In genomic region chr5:1059884-1060263, GRCh38 we compare ENCODE assay signal across 20 cellular contexts. TPM values are rescaled to one million over a fixed set of nuclear protein-coding genes. Genes with fewer than 3 reads are reported as not detected.
A peak's percentile ranks its signal among the peaks of the same experiment; 100 is the strongest.
DNase-seq lines count a peak whose midpoint lies in the region; ATAC-seq, FAIRE-seq and TF ChIP-seq lines count a peak whose summit lies in the region.
"Had no signal": no experiment of that assay in that cellular context is flagged by ENCODE, and none has a peak within 500 bp of the region (broad histone marks: within the 10 kb centered on the region; RNA-seq: fewer than 3 reads in every experiment).

No MANE protein-coding gene starts in this region.

- H3K9me3 Mint-ChIP-seq in glutamatergic neuron (ENCODE audit: unreplicated experiment) (peaks cover 6% of the 10 kb centered on the region), neural crest cell (no peaks in the 10 kb centered on the region)

- DNase-seq in Right ventricle myocardium inferior (ENCODE audit: missing footprints), result peak; percentile 39
- no peak for DNase-seq in left ventricle myocardium superior
- peak; percentile 62 for DNase-seq in 8988T
- DNase-seq in glutamatergic neuron, result peak; percentile 23
- DNase-seq in neural crest cell (ENCODE audit: low read depth, low spot score), result peak; percentile 30
- DNase-seq in NK-92 (lab: John Stamatoyannopoulos, UW; ENCODE audit: unreplicated experiment), result no peak
- no peak for DNase-seq in RCC 7860 (ENCODE audit: low spot score)
- DNase-seq: Karpas-422, NCI-H1092, NCI-H1417 treated with DMSO at 0.1 percent for 48 hours, NCI-H1694 treated with DMSO at 0.1 percent for 48 hours, NCI-H2081, NCI-H2227 treated with DMSO at 0.1 percent for 48 hours, NCI-H510A, NCI-H69, OCI-M1, Peyer's patch, SJCRH30 had no signal

- TF ChIP-seq CTCF in glutamatergic neuron (IDR thresholded peaks at IDR 0.05; ENCODE audit: partially characterized antibody, unreplicated experiment) (no peak), neural crest cell (conservative IDR thresholded peaks at IDR 0.05) (no peak)

- H3K27me3 Mint-ChIP-seq in glutamatergic neuron (ENCODE audit: unreplicated experiment) (peaks cover 15% of the 10 kb centered on the region), neural crest cell (ENCODE audit: low read depth) (no peaks in the 10 kb centered on the region)

- no peak overlapping the region for H3K4me3 Mint-ChIP-seq in glutamatergic neuron (ENCODE audit: unreplicated experiment)
- no peak overlapping the region for H3K4me3 Mint-ChIP-seq in neural crest cell

- ATAC-seq in Right ventricle myocardium inferior, result no peak
- no peak for ATAC-seq in left ventricle myocardium superior

- H3K36me3 Mint-ChIP-seq in glutamatergic neuron (ENCODE audit: unreplicated experiment) (no peaks in the 10 kb centered on the region), neural crest cell (ENCODE audit: low read depth) (peaks cover 1% of the 10 kb centered on the region)

- intact Hi-C loops in Right ventricle myocardium inferior (cut with DNase I), result no loop called here
- intact Hi-C loops in left ventricle myocardium superior (cut with micrococcal nuclease), result no loop called here

- peaks cover 4% of the 10 kb centered on the region for H3K4me1 Mint-ChIP-seq in glutamatergic neuron (ENCODE audit: low read depth, unreplicated experiment)
- H3K4me1 Mint-ChIP-seq in neural crest cell, result peaks cover 11% of the 10 kb centered on the region

- H3K27ac Mint-ChIP-seq in glutamatergic neuron (ENCODE audit: unreplicated experiment), result no peak overlapping the region
- H3K27ac Mint-ChIP-seq in neural crest cell (ENCODE audit: unreplicated experiment), result no peak overlapping the region

- no peak for FAIRE-seq in RCC 7860 (lab: Jason Lieb, UNC)
- FAIRE-seq: GM18507, H54 had no signal

RNA-seq across cellular contexts. Expression of gene NKD2, which starts 51.3 kb away (rescaled TPM):
- 4.4 TPM for total RNA-seq in Right ventricle myocardium inferior
- 3.4 TPM for total RNA-seq in left ventricle myocardium superior
- total RNA-seq in glutamatergic neuron (ENCODE audit: unreplicated experiment), result 41.7 TPM
- total RNA-seq in neural crest cell, result 15.6 and 20.6 TPM in 2 replicates
- total RNA-seq: SJCRH30 had no signal

RNA-seq across cellular contexts. Expression of gene SLC12A7, which starts 52.0 kb away (rescaled TPM):
- 179 TPM for total RNA-seq in Right ventricle myocardium inferior
- total RNA-seq in left ventricle myocardium superior, result 230 TPM
- total RNA-seq in glutamatergic neuron (ENCODE audit: unreplicated experiment), result 147 TPM
- 34.7 and 40.7 TPM in 2 replicates for total RNA-seq in neural crest cell

Comparison
In these comparisons a context has a peak if more than half of its experiments do, and no peak if none do; other contexts are left out.
1. DNase-seq: peak in Right ventricle myocardium inferior (single experiment), 8988T (single experiment), glutamatergic neuron (single experiment) and neural crest cell (single experiment); none in left ventricle myocardium superior (single experiment), NK-92 (single experiment) and RCC 7860 (single experiment).